13 cellular contexts compared by ENCODE assay signal in the genomic region with DNA sequence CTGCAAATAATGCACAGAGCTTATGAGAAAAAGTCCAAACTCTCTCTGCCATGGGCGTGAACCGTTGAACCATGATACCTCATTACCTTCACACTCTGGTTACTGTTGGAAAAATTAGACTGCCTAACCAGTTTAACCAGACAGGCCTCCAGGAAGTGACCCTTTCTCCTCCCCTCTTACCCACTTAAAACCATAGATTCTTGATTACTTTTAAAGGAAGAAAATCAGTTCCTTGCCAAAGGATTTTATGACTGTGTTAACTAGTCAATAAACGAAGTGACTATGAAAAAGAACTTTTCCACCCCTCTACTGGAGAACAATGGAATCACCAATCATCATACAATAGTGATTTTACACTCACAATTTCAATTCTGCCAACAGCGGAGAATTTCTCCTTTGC.
DNase-seq lines count a peak whose midpoint lies in the region; ATAC-seq and TF ChIP-seq lines count a peak whose summit lies in the region.
"Had no signal": no experiment of that assay in that cellular context is flagged by ENCODE, and none has a peak within 500 bp of the region (broad histone marks: within the 10 kb centered on the region; RNA-seq: fewer than 3 reads in every experiment).

No MANE protein-coding gene starts in this region.

- ATAC-seq in GM19467 (IDR thresholded peaks at IDR 0.05; ENCODE audit: unreplicated experiment): no peak
- ATAC-seq in HG03095 (IDR thresholded peaks at IDR 0.05; ENCODE audit: unreplicated experiment): no peak

- TF ChIP-seq CTCF in KMS-11 (conservative IDR thresholded peaks at IDR 0.05; ENCODE audit: low read depth, low read length) (0 out of 2 replicates have a peak, but pooled peaks have one; percentile 22), choroid plexus epithelial cell (conservative IDR thresholded peaks at IDR 0.05; ENCODE audit: low read depth, low read length) (peak; percentile 42), neural crest cell (conservative IDR thresholded peaks at IDR 0.05) (peak; percentile 41), esophagus muscularis mucosa (IDR thresholded peaks at IDR 0.05) (peak in 1 of 3 experiments; percentile 16)

- TF ChIP-seq EP300 in esophagus muscularis mucosa (IDR thresholded peaks at IDR 0.05): no peak

- H3K9me3 Mint-ChIP-seq in neural crest cell: no peaks in the 10 kb centered on the region
- H3K9me3 Mint-ChIP-seq: dendritic cell treated with granulocyte-macrophage colony-stimulating factor and Interleukin-4, amounts not matched to agents 40 ng/mL and 50 ng/mL, for 4 days had no signal

- intact Hi-C loops in esophagus muscularis mucosa (cut with DNase I): no loop called here

- 93% methylated on average over 4 of the region's 4 CpGs for WGBS in esophagus muscularis mucosa

- H2AFZ ChIP-seq in KMS-11 (ENCODE audit: low read depth): no peak overlapping the region

- H3K36me3 ChIP-seq in KMS-11 (ENCODE audit: insufficient read depth) (no peaks in the 10 kb centered on the region), esophagus muscularis mucosa (no peaks in the 10 kb centered on the region)

- no peak overlapping the region for H3K27ac Mint-ChIP-seq in neural crest cell (ENCODE audit: unreplicated experiment)
- H3K27ac Mint-ChIP-seq: dendritic cell treated with granulocyte-macrophage colony-stimulating factor and Interleukin-4, amounts not matched to agents 40 ng/mL and 50 ng/mL, for 4 days had no signal

- H3K4me3 Mint-ChIP-seq in neural crest cell: no peak overlapping the region
- H3K4me3 Mint-ChIP-seq: dendritic cell treated with granulocyte-macrophage colony-stimulating factor and Interleukin-4, amounts not matched to agents 40 ng/mL and 50 ng/mL, for 4 days had no signal

- H4K20me1 ChIP-seq in KMS-11 (ENCODE audit: insufficient read depth): no peaks in the 10 kb centered on the region

- no peaks in the 10 kb centered on the region for H3K9me3 ChIP-seq in esophagus muscularis mucosa

- H3K27me3 ChIP-seq in KMS-11 (ENCODE audit: insufficient read depth, low read depth) (no peaks in the 10 kb centered on the region), esophagus muscularis mucosa (no peaks in the 10 kb centered on the region)

- H3K79me2 ChIP-seq in KMS-11 (ENCODE audit: insufficient read depth, low read depth): no peaks in the 10 kb centered on the region

- H3K4me3 ChIP-seq in KMS-11 (IDR thresholded peaks at IDR 0.05; ENCODE audit: insufficient read depth, low read depth, low read length) (no peak overlapping the region), choroid plexus epithelial cell (ENCODE audit: low read depth, low read length) (no peak overlapping the region), esophagus muscularis mucosa (no peak overlapping the region)

- no peaks in the 10 kb centered on the region for H3K27me3 Mint-ChIP-seq in neural crest cell (ENCODE audit: low read depth)

- H3K27ac ChIP-seq in KMS-11 (no peak overlapping the region), esophagus muscularis mucosa (replicated peaks in 1 of 4) (no peak overlapping the region)

- TF ChIP-seq POLR2A in esophagus muscularis mucosa (IDR thresholded peaks at IDR 0.05; ENCODE audit: low read depth): no peak

- H3K9ac ChIP-seq in KMS-11: no peak overlapping the region

- no peak overlapping the region for H3K4me2 ChIP-seq in KMS-11

- peaks cover 10% of the 10 kb centered on the region for H3K4me1 Mint-ChIP-seq in neural crest cell

- H3K36me3 Mint-ChIP-seq in neural crest cell (ENCODE audit: low read depth): no peaks in the 10 kb centered on the region

- no peaks in the 10 kb centered on the region for H3K4me1 ChIP-seq in KMS-11 (ENCODE audit: low read depth, poor library complexity, severe bottlenecking)
- no peaks in the 10 kb centered on the region for H3K4me1 ChIP-seq in esophagus muscularis mucosa

- DNase-seq in DMS53 (lab: John Stamatoyannopoulos, UW): peak; percentile 57
- no peak for DNase-seq in choroid plexus epithelial cell (ENCODE audit: low read depth)
- no peak for DNase-seq in neural crest cell (ENCODE audit: low read depth, low spot score)
- no peak for DNase-seq in activated gamma-delta T cell treated with Interleukin-2 at 50 U/mL for 16 hours
- DNase-seq in esophagus muscularis mucosa (ENCODE audit: extremely low spot score): no peak
- DNase-seq: activated CD4-positive, alpha-beta T cell treated with anti-CD3 and anti-CD28 coated beads for 4 hours; activated naive CD4-positive, alpha-beta T cell; NCI-H1694; stimulated activated CD4-positive, alpha-beta T cell treated with anti-CD3 and anti-CD28 coated beads, Interleukin-1b, Interleukin-23, amount 100 ng/mL, for 48 hours had no signal
